ENCODE assay signal across 8 cellular contexts in the genomic region with DNA sequence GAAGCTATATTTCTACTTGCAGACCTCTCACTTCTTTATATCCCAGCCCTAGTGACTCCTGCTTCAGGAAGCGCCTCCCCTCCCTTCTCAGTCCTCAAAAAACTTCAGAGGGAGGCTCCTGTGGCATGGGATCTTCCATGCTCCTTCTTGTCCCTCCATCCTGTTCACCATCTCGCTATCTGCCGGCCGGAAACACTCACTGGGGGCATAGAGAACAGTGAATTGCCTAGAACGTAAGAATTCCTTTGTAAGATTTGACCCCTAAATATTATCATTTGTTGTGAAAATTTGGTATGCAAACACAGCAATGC.
DNase-seq lines count a peak whose midpoint lies in the region; ATAC-seq and TF ChIP-seq lines count a peak whose summit lies in the region.

No MANE protein-coding gene starts in this region.

- H3K4me3 ChIP-seq in PC-9 (no peak overlapping the region; the same call in 1 of the 2 replicates), rectal smooth muscle tissue (ENCODE audit: low read length) (no peak overlapping the region), mucosa of descending colon (no peak overlapping the region)

- H3K79me2 ChIP-seq in PC-9 (ENCODE audit: low read depth): no peaks in the 10 kb centered on the region

- no peak overlapping the region for H2AFZ ChIP-seq in PC-9

- intact Hi-C loops in PC-9 (cut with micrococcal nuclease; ENCODE audit: unreplicated experiment): no loop called here
- intact Hi-C loops in mucosa of descending colon (cut with DNase I, micrococcal nuclease): no loop called here

- H3K4me1 ChIP-seq in ES-I3 (ENCODE audit: insufficient read depth, low read length) (peaks cover 8% of the 10 kb centered on the region; the same call in 1 of the 2 replicates), PC-9 (replicated peaks; ENCODE audit: insufficient read depth) (no peaks in the 10 kb centered on the region), rectal smooth muscle tissue (ENCODE audit: control insufficient read depth, insufficient read depth, low read length) (no peaks in the 10 kb centered on the region), mucosa of descending colon (ENCODE audit: low read depth) (no peaks in the 10 kb centered on the region)

- H3K9me2 ChIP-seq in PC-9 (ENCODE audit: insufficient read depth): no peaks in the 10 kb centered on the region

- TF ChIP-seq CTCF in PC-9 (conservative IDR thresholded peaks at IDR 0.05) (no peak), endothelial cell (IDR thresholded peaks at IDR 0.05; ENCODE audit: unreplicated experiment) (no peak), mucosa of descending colon (IDR thresholded peaks at IDR 0.05) (no peak)

- POLR2A ChIA-PET in PC-9 (lab: Charles Lee; ENCODE audit: unreplicated experiment): no interaction called here

- H3K9me3 Mint-ChIP-seq in endothelial cell (ENCODE audit: unreplicated experiment): no peaks in the 10 kb centered on the region

- BruUV-seq in PC-9 (replicated peaks; lab: Mats Ljungman, UMichigan): no TSS peak

- H3K36me3 ChIP-seq in ES-I3 (ENCODE audit: insufficient read depth, low read length): no peaks in the 10 kb centered on the region
- H3K36me3 ChIP-seq in PC-9 (ENCODE audit: low read depth): no peaks in the 10 kb centered on the region
- H3K36me3 ChIP-seq in rectal smooth muscle tissue (ENCODE audit: control insufficient read depth, insufficient read depth, low read length): no peaks in the 10 kb centered on the region
- no peaks in the 10 kb centered on the region for H3K36me3 ChIP-seq in mucosa of descending colon (ENCODE audit: low read depth)

- H3K4me1 Mint-ChIP-seq in endothelial cell (ENCODE audit: unreplicated experiment): peaks cover 10% of the 10 kb centered on the region

- H3K4me2 ChIP-seq in PC-9: peak overlapping the region; percentile 76

- H3K4me3 Mint-ChIP-seq in endothelial cell (ENCODE audit: unreplicated experiment): peak overlapping the region; percentile 91

- ATAC-seq in mucosa of descending colon (no peak), HG03045 (IDR thresholded peaks at IDR 0.05; ENCODE audit: unreplicated experiment) (no peak)

- H3K36me3 Mint-ChIP-seq in endothelial cell (ENCODE audit: low read depth, unreplicated experiment): no peaks in the 10 kb centered on the region

- CTCF ChIA-PET in PC-9 (lab: Charles Lee): no interaction called here

- H4K20me1 ChIP-seq in PC-9 (ENCODE audit: insufficient read depth): no peaks in the 10 kb centered on the region

- H3K9ac ChIP-seq in ES-I3 (ENCODE audit: low read depth, low read length) (peak overlapping the region; percentile 62; the same call in 1 of the 2 replicates), rectal smooth muscle tissue (ENCODE audit: low read length) (no peak overlapping the region)

- H3K9me3 ChIP-seq in ES-I3 (ENCODE audit: control insufficient read depth, insufficient read depth, low read length) (no peaks in the 10 kb centered on the region), PC-9 (ENCODE audit: insufficient read depth, low read depth) (no peaks in the 10 kb centered on the region), mucosa of descending colon (no peaks in the 10 kb centered on the region)

- H3K27ac Mint-ChIP-seq in endothelial cell (ENCODE audit: unreplicated experiment): peak overlapping the region; percentile 15

- no peak for DNase-seq in PC-9
- no peak for DNase-seq in endothelial cell (ENCODE audit: low spot score)
- no peak for DNase-seq in mucosa of descending colon
- no peak for DNase-seq in cerebellum (ENCODE audit: low spot score)
- no peak for DNase-seq in GM19240 (ENCODE audit: insufficient read length, low spot score)

- H3K27me3 ChIP-seq in PC-9 (ENCODE audit: insufficient read depth, low read depth) (no peaks in the 10 kb centered on the region), rectal smooth muscle tissue (ENCODE audit: control insufficient read depth, insufficient read depth, low read length) (no peaks in the 10 kb centered on the region)

- H3F3A ChIP-seq in PC-9 (ENCODE audit: insufficient read depth, low read depth): no peaks in the 10 kb centered on the region

- no peak overlapping the region for H3K27ac ChIP-seq in PC-9
- H3K27ac ChIP-seq in rectal smooth muscle tissue (ENCODE audit: low read depth, low read length): peak overlapping the region; percentile 38

- peaks cover 4% of the 10 kb centered on the region for H3K27me3 Mint-ChIP-seq in endothelial cell (ENCODE audit: unreplicated experiment)
